ENCODE assay signal across 11 cellular contexts in genomic region chr16:79602615-79603014, GRCh38. TPM values are rescaled to one million over a fixed set of nuclear protein-coding genes. Genes with fewer than 3 reads are reported as not detected.
A peak's percentile ranks its signal among the peaks of the same experiment; 100 is the strongest.
DNase-seq lines count a peak whose midpoint lies in the region; ATAC-seq, FAIRE-seq and TF ChIP-seq lines count a peak whose summit lies in the region.
"Had no signal": no experiment of that assay in that cellular context is flagged by ENCODE, and none has a peak within 500 bp of the region (broad histone marks: within the 10 kb centered on the region; RNA-seq: fewer than 3 reads in every experiment).

No MANE protein-coding gene starts in this region.

- intact Hi-C loops in CD4-positive, alpha-beta T cell (cut with DNase I, micrococcal nuclease), result loop anchor here (1.0 to 10.0 kb wide), 11 partner anchors 320 to 1878 kb away; partner anchors contain the start of gene NUDT7 (in 1 of the 2)
- intact Hi-C loops in left lung (cut with DNase I), result loop anchor here in 1 of 2 donors (10.0 kb wide), 1 partner anchor 1098 kb away; no protein-coding TSS in a partner anchor
- intact Hi-C loops in sciatic nerve (cut with DNase I), result no loop called here

- CTCF ChIA-PET in CD4-positive, alpha-beta T cell (lab: Charles Lee), result interaction anchor here (0.7 to 1.6 kb wide), 12 partner anchors 16 to 1503 kb away, joined by 3 to 5 read pairs (median 3); partner anchors contain the start of gene WWOX

- H3K4me3 Mint-ChIP-seq in CD4-positive, alpha-beta T cell, result peak overlapping the region; percentile 98
- H3K4me3 Mint-ChIP-seq in osteocyte (ENCODE audit: unreplicated experiment), result peak overlapping the region; percentile 95

- H3K36me3 Mint-ChIP-seq in CD4-positive, alpha-beta T cell (ENCODE audit: low read depth), result peaks cover 18% of the 10 kb centered on the region
- peaks cover 5% of the 10 kb centered on the region for H3K36me3 Mint-ChIP-seq in osteocyte (ENCODE audit: unreplicated experiment)
- H3K36me3 Mint-ChIP-seq: activated naive CD8-positive, alpha-beta T cell treated with anti-CD3 and anti-CD28 coated beads, Interleukin-2, amount 10 ng/mL, durations not matched to agents 7 days and 5 days had no signal

- no peak overlapping the region for H3K27ac ChIP-seq in CD4-positive, alpha-beta T cell (ENCODE audit: low read depth, low read length)
- H3K27ac ChIP-seq in Peyer's patch (peak overlapping the region; percentile 38 to 97 (median 74)), esophagus (ENCODE audit: low read depth in 2 of 2, low read length in 1 of 2) (peak overlapping the region; percentile 86 to 94), left lung (peak overlapping the region in 1 of 2 donors; percentile 95)
- H3K27ac ChIP-seq: GM23248 had no signal

- no peaks in the 10 kb centered on the region for H3K27me3 ChIP-seq in CD4-positive, alpha-beta T cell (ENCODE audit: control insufficient read depth, insufficient read depth, low read length)
- H3K27me3 ChIP-seq in Peyer's patch (no peaks in the 10 kb centered on the region), esophagus (ENCODE audit: control insufficient read depth in 1 of 2, insufficient read depth in 2 of 2, low read length in 2 of 2) (no peaks in the 10 kb centered on the region), left lung (peaks cover 0 to 33% of the 10 kb centered on the region in 2 donors)

- H3K4me3 ChIP-seq in Peyer's patch (peak overlapping the region in 3 of 4 donors; percentile 63 to 84 (median 84)), esophagus (ENCODE audit: low read depth in 1 of 2, low read length in 2 of 2) (peak overlapping the region in 1 of 2 donors; percentile 93), left lung (peak overlapping the region in 1 of 2 donors; percentile 63)

- ATAC-seq in CD4-positive, alpha-beta T cell (ENCODE audit: poor library complexity), result no peak
- ATAC-seq in left lung (no peak), sciatic nerve (no peak)
- ATAC-seq: foreskin keratinocyte had no signal

- peaks cover 0 to 4% (median 2%) of the 10 kb centered on the region in 4 donors for H3K4me1 ChIP-seq in Peyer's patch
- H3K4me1 ChIP-seq in esophagus (ENCODE audit: control insufficient read depth in 2 of 2, insufficient read depth in 2 of 2, low read length in 1 of 2), result no peaks in the 10 kb centered on the region
- H3K4me1 ChIP-seq in left lung, result peaks cover 0 to 19% of the 10 kb centered on the region in 2 donors

- FAIRE-seq in H54 (lab: Jason Lieb, UNC), result no peak

- H3K4me1 Mint-ChIP-seq in CD4-positive, alpha-beta T cell (ENCODE audit: low read depth), result peaks cover 32% of the 10 kb centered on the region
- peaks cover 36% of the 10 kb centered on the region for H3K4me1 Mint-ChIP-seq in osteocyte (ENCODE audit: unreplicated experiment)

- TF ChIP-seq POLR2A in Peyer's patch (IDR thresholded peaks at IDR 0.05), result peak in 1 of 2 donors; percentile 39
- no peak for TF ChIP-seq POLR2A in H54 (IDR thresholded peaks at IDR 0.05; ENCODE audit: low read depth, low read length)

- TF ChIP-seq CTCF in CD4-positive, alpha-beta T cell (IDR thresholded peaks at IDR 0.05), result no peak
- TF ChIP-seq CTCF in Peyer's patch (IDR thresholded peaks at IDR 0.05), result no peak
- TF ChIP-seq CTCF in osteocyte (IDR thresholded peaks at IDR 0.05), result no peak
- no peak for TF ChIP-seq CTCF in left lung (IDR thresholded peaks at IDR 0.05)

- no peaks in the 10 kb centered on the region for H3K9me3 Mint-ChIP-seq in CD4-positive, alpha-beta T cell
- H3K9me3 Mint-ChIP-seq in osteocyte (ENCODE audit: unreplicated experiment), result no peaks in the 10 kb centered on the region
- H3K9me3 Mint-ChIP-seq: activated naive CD8-positive, alpha-beta T cell treated with anti-CD3 and anti-CD28 coated beads, Interleukin-2, amount 10 ng/mL, durations not matched to agents 7 days and 5 days had no signal

- H3K36me3 ChIP-seq in Peyer's patch (peaks cover 0 to 2% (median 0%) of the 10 kb centered on the region in 3 donors), esophagus (ENCODE audit: control insufficient read depth in 2 of 2, insufficient read depth in 2 of 2, low read length in 1 of 2) (peaks cover 0 to 4% of the 10 kb centered on the region in 2 donors), left lung (no peaks in the 10 kb centered on the region)

- peak overlapping the region; percentile 93 for H3K27ac Mint-ChIP-seq in CD4-positive, alpha-beta T cell
- H3K27ac Mint-ChIP-seq in osteocyte (ENCODE audit: unreplicated experiment), result no peak overlapping the region
- H3K27ac Mint-ChIP-seq: activated naive CD8-positive, alpha-beta T cell treated with anti-CD3 and anti-CD28 coated beads, Interleukin-2, amount 10 ng/mL, durations not matched to agents 7 days and 5 days had no signal

- H3K27me3 Mint-ChIP-seq in CD4-positive, alpha-beta T cell, result peaks cover 16% of the 10 kb centered on the region
- no peaks in the 10 kb centered on the region for H3K27me3 Mint-ChIP-seq in osteocyte (ENCODE audit: unreplicated experiment)

- no peaks in the 10 kb centered on the region for H3K9me3 ChIP-seq in CD4-positive, alpha-beta T cell (ENCODE audit: control insufficient read depth, low read length)
- H3K9me3 ChIP-seq in Peyer's patch (no peaks in the 10 kb centered on the region), esophagus (ENCODE audit: control insufficient read depth in 2 of 2, insufficient read depth in 1 of 2, low read depth in 1 of 2, low read length in 1 of 2) (no peaks in the 10 kb centered on the region), left lung (no peaks in the 10 kb centered on the region)

- no peak for DNase-seq in CD4-positive, alpha-beta T cell
- DNase-seq in Peyer's patch (peak in 1 of 3 donors; percentile 73), osteocyte (ENCODE audit: extremely low spot score, unreplicated experiment) (no peak), left lung (no peak), H54 (ENCODE audit: insufficient read length, low spot score) (no peak), DMS 273 (lab: John Stamatoyannopoulos, UW; ENCODE audit: unreplicated experiment) (no peak), sciatic nerve (ENCODE audit: low spot score) (no peak)

- POLR2A ChIA-PET in CD4-positive, alpha-beta T cell (lab: Charles Lee), result interaction anchor here (0.7 to 1.0 kb wide), 7 partner anchors 18 to 1098 kb away, joined by 3 to 4 read pairs (median 3); no protein-coding TSS in a partner anchor

- WGBS in esophagus, 2 donors, result 12 to 24% methylated on average over 5 of the region's 5 CpGs

RNA-seq across cellular contexts. Expression of gene MAF, which starts 2.1 kb away (rescaled TPM):
- 10 to 100 TPM; 36.0 to 36.2 TPM for total RNA-seq in CD4-positive, alpha-beta T cell
- total RNA-seq in Peyer's patch (100 to 1,000 TPM in 3 of 4 donors, 10 to 100 TPM in 1; 92.4 to 390 (median 235) TPM), osteocyte (63.6 and 70.3 TPM in 2 replicates), left lung (10 to 100 TPM; 52.2 to 60.8 TPM), sciatic nerve (168 TPM)
- 10 to 100 TPM; 11.0 to 12.2 TPM for polyA plus RNA-seq in esophagus
- polyA plus RNA-seq: GM23248 had no signal
